In genomic region chr5:6105350-6105749, GRCh38 we compare ENCODE assay signal across 8 cellular contexts.
"Had no signal": no experiment of that assay in that cellular context is flagged by ENCODE, and none has a peak within 500 bp of the region (broad histone marks: within the 10 kb centered on the region; RNA-seq: fewer than 3 reads in every experiment).

No MANE protein-coding gene starts in this region.

- H3K4me1 ChIP-seq: HAP-1 had no signal

- DNase-seq: GOT3, H7, HFFc6, IMR-90, KG1 had no signal

- H3K9me3 ChIP-seq: HAP-1 had no signal

- H3K36me3 ChIP-seq: HAP-1 had no signal

- ATAC-seq: HCT116, K562 had no signal

- H3K4me3 ChIP-seq: HAP-1, K562 had no signal
